Comparison of ENCODE assay signal across 8 cellular contexts in the genomic region with DNA sequence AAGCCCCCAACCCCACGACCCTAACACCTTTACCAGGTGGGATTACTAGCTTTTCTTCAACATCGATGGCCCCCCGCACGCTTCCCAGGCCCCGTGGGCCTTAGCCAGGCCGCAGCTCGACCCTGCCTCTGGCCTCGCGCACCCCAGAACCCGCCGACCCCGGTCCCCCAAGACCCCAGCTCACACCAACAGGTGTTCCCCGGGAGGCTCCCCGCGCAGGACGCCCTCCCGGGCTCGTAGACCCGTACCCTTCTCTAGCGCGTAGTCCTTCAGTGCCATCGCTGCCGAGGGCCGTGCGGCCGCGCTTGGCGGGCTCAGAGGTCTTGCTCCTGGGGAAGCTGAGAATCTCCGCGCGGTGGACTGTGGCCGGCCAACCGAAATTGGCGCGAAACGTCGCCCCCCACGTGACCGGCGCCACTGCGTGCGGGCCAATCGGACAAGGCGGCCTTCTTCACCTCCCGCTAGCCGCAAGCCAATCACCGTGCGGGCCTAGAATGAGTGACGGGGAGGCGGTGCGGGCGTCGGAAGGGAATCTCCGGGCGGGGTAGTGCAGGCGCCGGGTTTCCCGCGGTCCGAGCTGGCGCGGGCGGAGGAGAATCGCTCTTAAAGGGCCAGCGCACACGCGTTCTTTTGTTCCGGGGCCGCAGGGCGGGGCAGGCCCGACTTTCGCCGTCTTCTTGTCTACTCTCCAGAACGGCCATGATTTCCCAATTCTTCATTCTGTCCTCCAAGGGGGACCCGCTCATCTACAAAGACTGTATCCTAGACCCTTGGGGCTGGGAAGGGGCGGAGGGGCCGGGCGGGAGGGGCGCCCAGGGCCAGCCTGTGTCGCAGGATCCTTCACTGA. TPM values are rescaled to one million over a fixed set of nuclear protein-coding genes. Genes with fewer than 3 reads are reported as not detected.
DNase-seq lines count a peak whose midpoint lies in the region; ATAC-seq and TF ChIP-seq lines count a peak whose summit lies in the region.

A gene with protein sequence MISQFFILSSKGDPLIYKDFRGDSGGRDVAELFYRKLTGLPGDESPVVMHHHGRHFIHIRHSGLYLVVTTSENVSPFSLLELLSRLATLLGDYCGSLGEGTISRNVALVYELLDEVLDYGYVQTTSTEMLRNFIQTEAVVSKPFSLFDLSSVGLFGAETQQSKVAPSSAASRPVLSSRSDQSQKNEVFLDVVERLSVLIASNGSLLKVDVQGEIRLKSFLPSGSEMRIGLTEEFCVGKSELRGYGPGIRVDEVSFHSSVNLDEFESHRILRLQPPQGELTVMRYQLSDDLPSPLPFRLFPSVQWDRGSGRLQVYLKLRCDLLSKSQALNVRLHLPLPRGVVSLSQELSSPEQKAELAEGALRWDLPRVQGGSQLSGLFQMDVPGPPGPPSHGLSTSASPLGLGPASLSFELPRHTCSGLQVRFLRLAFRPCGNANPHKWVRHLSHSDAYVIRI (plus strand): TSS at position 628 of the 847 bp plus-strand sequence. CDS start 72 bp downstream, at position 700.
A gene (minus strand): TSS at position 382 of the 847 bp plus-strand sequence. CDS start 103 bp downstream, at position 279.

- H3K9me3 Mint-ChIP-seq in endothelial cell (ENCODE audit: unreplicated experiment) = no peaks in the 10 kb centered on the region

- H3K79me2 ChIP-seq in OCI-LY3 (ENCODE audit: low read length) = peaks cover 52% of the 10 kb centered on the region

- H4K20me1 ChIP-seq in OCI-LY3 (ENCODE audit: insufficient read depth, low read length) = peaks cover 24% of the 10 kb centered on the region

- peak; percentile 74 for ATAC-seq in GM21515 (IDR thresholded peaks at IDR 0.05; ENCODE audit: unreplicated experiment)

- peaks cover 42% of the 10 kb centered on the region for H3K36me3 Mint-ChIP-seq in endothelial cell (ENCODE audit: low read depth, unreplicated experiment)

- H3K27ac Mint-ChIP-seq in endothelial cell (ENCODE audit: unreplicated experiment) = peak within 1 kb of the TSS; percentile 95

- H3K4me3 Mint-ChIP-seq in endothelial cell (ENCODE audit: unreplicated experiment) = peak within 1 kb of the TSS; percentile 94

- H3K4me3 ChIP-seq in OCI-LY3 (ENCODE audit: low read length) = peak within 1 kb of the TSS; percentile 90

- peak within 1 kb of the TSS; percentile 81 for H3K4me2 ChIP-seq in OCI-LY3 (ENCODE audit: low read length)

- H3K27ac ChIP-seq in OCI-LY3 (ENCODE audit: low read length) = peak within 1 kb of the TSS; percentile 90

- DNase-seq in D341Med (ENCODE audit: low spot score) (peak; percentile 96), HuH-7 (ENCODE audit: low spot score) (peak; percentile 99), endothelial cell (ENCODE audit: low spot score) (peak; percentile 98), middle frontal gyrus (ENCODE audit: extremely low spot score, low spot score) (peak; percentile 99)
- peak; percentile 98 for DNase-seq in activated CD8-positive, alpha-beta memory T cell treated with anti-CD3 and anti-CD28 coated beads, Interleukin-2, amount 50 U/mL, for 48 hours
- DNase-seq in stimulated activated CD8-positive, alpha-beta memory T cell treated with anti-CD3 and anti-CD28 coated beads, Interleukin-2, amount 100 ng/mL, for 48 hours (ENCODE audit: low read depth in 2 of 2) = peak; percentile 96 to 98

- peaks cover 43% of the 10 kb centered on the region for H3K4me1 Mint-ChIP-seq in endothelial cell (ENCODE audit: unreplicated experiment)

- no peaks in the 10 kb centered on the region for H3K9me3 ChIP-seq in OCI-LY3 (ENCODE audit: insufficient read depth, low read length)

- peak within 1 kb of the TSS; percentile 8; the same call in 1 of the 2 replicates for H2AFZ ChIP-seq in OCI-LY3 (ENCODE audit: low read depth, low read length)

- H3K27me3 ChIP-seq in OCI-LY3 (ENCODE audit: low read depth, low read length) = no peaks in the 10 kb centered on the region

- peaks cover 12% of the 10 kb centered on the region for H3K4me1 ChIP-seq in OCI-LY3 (ENCODE audit: low read length)

- TF ChIP-seq CTCF in OCI-LY3 (IDR thresholded peaks at IDR 0.05; ENCODE audit: low read depth, low read length) (no peak), endothelial cell (IDR thresholded peaks at IDR 0.05; ENCODE audit: unreplicated experiment) (no peak)

- peaks cover 34% of the 10 kb centered on the region for H3K36me3 ChIP-seq in OCI-LY3 (replicated peaks; ENCODE audit: low read depth, low read length)

- peaks cover 48% of the 10 kb centered on the region for H3K27me3 Mint-ChIP-seq in endothelial cell (ENCODE audit: unreplicated experiment)

- peak within 1 kb of the TSS; percentile 99 for H3K9ac ChIP-seq in OCI-LY3 (ENCODE audit: low read length)

RNA-seq across cellular contexts. Expression of the first gene that starts in this region (rescaled TPM):
- 17.8 TPM for total RNA-seq in endothelial cell (ENCODE audit: unreplicated experiment)

RNA-seq across cellular contexts. Expression of the second gene that starts in this region (rescaled TPM):
- 119 TPM for total RNA-seq in endothelial cell (ENCODE audit: unreplicated experiment)

Comparison
In these comparisons a context has a peak if more than half of its experiments do, and no peak if none do; other contexts are left out.
1. Peak in every context shown above with its lines: DNase-seq, ATAC-seq, H3K4me3 ChIP-seq and H3K27ac ChIP-seq.